In genomic region chr17:40038882-40039513, GRCh38 we compare ENCODE assay signal across 8 cellular contexts. TPM values are rescaled to one million over a fixed set of nuclear protein-coding genes. Genes with fewer than 3 reads are reported as not detected.
DNase-seq lines count a peak whose midpoint lies in the region; TF ChIP-seq lines count a peak whose summit lies in the region.

No MANE protein-coding gene starts in this region.

- no peaks in the 10 kb centered on the region for H3F3A ChIP-seq in OCI-LY1 (ENCODE audit: insufficient read depth, low read length)

- H3K9me3 ChIP-seq in OCI-LY1 (ENCODE audit: low read length) (no peaks in the 10 kb centered on the region), esophagus (ENCODE audit: control insufficient read depth in 2 of 2, insufficient read depth in 1 of 2, low read depth in 1 of 2, low read length in 1 of 2) (no peaks in the 10 kb centered on the region)

- H3K4me1 Mint-ChIP-seq in nephron progenitor cell, result peaks cover 22% of the 10 kb centered on the region

- H3K36me3 Mint-ChIP-seq in nephron progenitor cell (ENCODE audit: low read depth), result peaks cover 33% of the 10 kb centered on the region

- H4K20me1 ChIP-seq in OCI-LY1 (ENCODE audit: insufficient read depth, low read length), result no peaks in the 10 kb centered on the region

- no peak overlapping the region for H3K4me2 ChIP-seq in OCI-LY1 (ENCODE audit: low read length)

- no peaks in the 10 kb centered on the region for H3K9me2 ChIP-seq in OCI-LY1 (ENCODE audit: low read depth, low read length)

- no peak overlapping the region for H3K4me3 Mint-ChIP-seq in nephron progenitor cell

- no peak overlapping the region for H3K27ac Mint-ChIP-seq in nephron progenitor cell

- H3K27me3 ChIP-seq in OCI-LY1 (ENCODE audit: insufficient read depth, low read length) (no peaks in the 10 kb centered on the region), esophagus (ENCODE audit: control insufficient read depth in 1 of 2, insufficient read depth in 2 of 2, low read length in 2 of 2) (no peaks in the 10 kb centered on the region)

- H3K36me3 ChIP-seq in OCI-LY1 (ENCODE audit: insufficient read depth, low read length) (peaks cover 14% of the 10 kb centered on the region; the same call in 1 of the 2 replicates), esophagus (ENCODE audit: control insufficient read depth in 2 of 2, insufficient read depth in 2 of 2, low read length in 1 of 2) (peaks cover 2 to 15% of the 10 kb centered on the region in 2 donors)

- H3K27me3 Mint-ChIP-seq in nephron progenitor cell (ENCODE audit: low read depth, poor library complexity), result no peaks in the 10 kb centered on the region

- no peak overlapping the region for H2AFZ ChIP-seq in OCI-LY1 (ENCODE audit: low read length)

- DNase-seq in GM12864 (ENCODE audit: low read depth) (no peak), nephron progenitor cell (peak; percentile 36), NCI-H146 (lab: John Stamatoyannopoulos, UW) (no peak), MV-4-11 (lab: John Stamatoyannopoulos, UW) (no peak), SKM-1 (lab: John Stamatoyannopoulos, UW; ENCODE audit: unreplicated experiment) (no peak), HK-2 (ENCODE audit: unreplicated experiment) (no peak)

- H3K27ac ChIP-seq in OCI-LY1 (ENCODE audit: low read depth, low read length, poor library complexity, severe bottlenecking) (no peak overlapping the region), esophagus (ENCODE audit: low read depth in 2 of 2, low read length in 1 of 2) (peak overlapping the region; percentile 67)

- no peak overlapping the region for H3K9ac ChIP-seq in OCI-LY1 (ENCODE audit: low read length)

- 32 to 34% methylated on average over 11 of the region's 11 CpGs for WGBS in esophagus, 2 donors

- H3K4me1 ChIP-seq in OCI-LY1 (ENCODE audit: insufficient read depth, low read length, severe bottlenecking) (no peaks in the 10 kb centered on the region), esophagus (ENCODE audit: control insufficient read depth in 2 of 2, insufficient read depth in 2 of 2, low read length in 1 of 2) (peaks cover 0 to 2% of the 10 kb centered on the region in 2 donors)

- TF ChIP-seq CTCF in GM12864 (IDR thresholded peaks at IDR 0.05; ENCODE audit: low read depth, low read length, missing control alignments), result peak; percentile 38
- TF ChIP-seq CTCF in OCI-LY1 (IDR thresholded peaks at IDR 0.05; ENCODE audit: low read length), result peak; percentile 65
- TF ChIP-seq CTCF in nephron progenitor cell (IDR thresholded peaks at IDR 0.05), result peak; percentile 37

- no peaks in the 10 kb centered on the region for H3K79me2 ChIP-seq in OCI-LY1 (ENCODE audit: insufficient read depth, low read length)

- no peaks in the 10 kb centered on the region for H3K9me3 Mint-ChIP-seq in nephron progenitor cell

- H3K4me3 ChIP-seq in GM12864 (ENCODE audit: low read depth, low read length) (no peak overlapping the region), OCI-LY1 (ENCODE audit: low read depth, low read length, poor library complexity, severe bottlenecking) (no peak overlapping the region), esophagus (ENCODE audit: low read depth in 1 of 2, low read length in 2 of 2) (no peak overlapping the region)

RNA-seq across cellular contexts. Expression of gene MED24, which starts 15.2 kb away (rescaled TPM):
- 10 to 100 TPM; 37.7 to 43.7 TPM for polyA plus RNA-seq in esophagus

RNA-seq across cellular contexts. Expression of gene CSF3, which starts 23.8 kb away (rescaled TPM):
- under 1 TPM; 0.26 to 0.29 TPM for polyA plus RNA-seq in esophagus

RNA-seq across cellular contexts. Expression of gene THRA, which starts 23.8 kb away (rescaled TPM):
- polyA plus RNA-seq in esophagus, result 10 to 100 TPM; 10.5 to 11.0 TPM

RNA-seq across cellular contexts. Expression of gene PSMD3, which starts 58.4 kb away (rescaled TPM):
- polyA plus RNA-seq in esophagus, result 10 to 100 TPM; 48.9 to 79.6 TPM
